ENCODE assay signal across 14 cellular contexts in genomic region chr5:168883253-168883880, GRCh38.
"Had no signal": no experiment of that assay in that cellular context is flagged by ENCODE, and none has a peak within 500 bp of the region (broad histone marks: within the 10 kb centered on the region; RNA-seq: fewer than 3 reads in every experiment).

No MANE protein-coding gene starts in this region.

- DNase-seq: activated CD4-positive, alpha-beta memory T cell treated with anti-CD3 and anti-CD28 coated beads, Interleukin-2, amount 10 ng/mL, durations not matched to agents 7 days and 5 days; activated CD4-positive, alpha-beta T cell treated with anti-CD3 and anti-CD28 coated beads for 36 hours; activated gamma-delta T cell; activated T-cell treated with anti-CD3 and anti-CD28 coated beads, Interleukin-2, amount 50 U/mL, for 48 hours; dermis blood vessel endothelial cell; nucleus accumbens; right cardiac atrium; spleen; stimulated activated CD4-positive, alpha-beta T cell treated with anti-CD3 and anti-CD28 coated beads, Interleukin-1b, Interleukin-23, amount 100 ng/mL, for 48 hours; SW 1271; transverse colon had no signal

- H3K4me1 ChIP-seq: transverse colon had no signal

- H3K36me3 ChIP-seq: spleen, transverse colon had no signal

- H3K27me3 Mint-ChIP-seq: activated CD4-positive, alpha-beta memory T cell treated with anti-CD3 and anti-CD28 coated beads, Interleukin-2, amount 10 ng/mL, durations not matched to agents 7 days and 5 days; stimulated activated memory B cell treated with anti-CD40 and anti-IgM and Interleukin-4, amounts not matched to agents 10 μg/mL and 1 μg/mL and 100 μg/mL, for 72 hours had no signal

- H3K4me3 Mint-ChIP-seq: activated CD4-positive, alpha-beta memory T cell treated with anti-CD3 and anti-CD28 coated beads, Interleukin-2, amount 10 ng/mL, durations not matched to agents 7 days and 5 days; activated CD4-positive, alpha-beta T cell treated with anti-CD3 and anti-CD28 coated beads for 36 hours; activated naive CD8-positive, alpha-beta T cell; stimulated activated memory B cell treated with anti-CD40 and anti-IgM and Interleukin-4, amounts not matched to agents 10 μg/mL and 1 μg/mL and 100 μg/mL, for 72 hours had no signal

- H3K27ac ChIP-seq: esophagus muscularis mucosa, spleen, transverse colon had no signal

- H3K9me3 Mint-ChIP-seq: activated CD4-positive, alpha-beta memory T cell treated with anti-CD3 and anti-CD28 coated beads, Interleukin-2, amount 10 ng/mL, durations not matched to agents 7 days and 5 days; stimulated activated memory B cell treated with anti-CD40 and anti-IgM and Interleukin-4, amounts not matched to agents 10 μg/mL and 1 μg/mL and 100 μg/mL, for 72 hours had no signal

- H3K9me3 ChIP-seq: esophagus muscularis mucosa, spleen, transverse colon had no signal

- H3K4me3 ChIP-seq: esophagus muscularis mucosa, spleen, transverse colon had no signal

- H3K27me3 ChIP-seq: esophagus muscularis mucosa, transverse colon had no signal

- H3K36me3 Mint-ChIP-seq: activated naive CD8-positive, alpha-beta T cell; stimulated activated memory B cell treated with anti-CD40 and anti-IgM and Interleukin-4, amounts not matched to agents 10 μg/mL and 1 μg/mL and 100 μg/mL, for 72 hours had no signal

- H3K4me1 Mint-ChIP-seq: activated CD4-positive, alpha-beta memory T cell treated with anti-CD3 and anti-CD28 coated beads, Interleukin-2, amount 10 ng/mL, durations not matched to agents 7 days and 5 days; activated CD4-positive, alpha-beta T cell treated with anti-CD3 and anti-CD28 coated beads for 36 hours had no signal

- H3K27ac Mint-ChIP-seq: activated CD4-positive, alpha-beta memory T cell treated with anti-CD3 and anti-CD28 coated beads, Interleukin-2, amount 10 ng/mL, durations not matched to agents 7 days and 5 days; activated CD4-positive, alpha-beta T cell treated with anti-CD3 and anti-CD28 coated beads for 36 hours; activated naive CD8-positive, alpha-beta T cell; stimulated activated memory B cell treated with anti-CD40 and anti-IgM and Interleukin-4, amounts not matched to agents 10 μg/mL and 1 μg/mL and 100 μg/mL, for 72 hours had no signal
